25 cellular contexts compared by ENCODE assay signal in genomic region chr1:182877331-182877730, GRCh38.
"Had no signal": no experiment of that assay in that cellular context is flagged by ENCODE, and none has a peak within 500 bp of the region (broad histone marks: within the 10 kb centered on the region; RNA-seq: fewer than 3 reads in every experiment).

No MANE protein-coding gene starts in this region.

- H3K4me3 ChIP-seq: neural progenitor cell, psoas muscle, right atrium auricular region, SJSA1, tibial nerve had no signal

- H3K4me1 Mint-ChIP-seq: endodermal cell, memory B cell, neural progenitor cell had no signal

- H3K27ac Mint-ChIP-seq: activated CD8-positive, alpha-beta memory T cell treated with anti-CD3 and anti-CD28 coated beads, Interleukin-2, amount 10 ng/mL, durations not matched to agents 7 days and 5 days; endodermal cell; memory B cell; natural killer cell; neural progenitor cell; stimulated activated naive B cell treated with anti-CD40 and anti-IgM and Interleukin-4, amounts not matched to agents 10 μg/mL and 1 μg/mL and 100 μg/mL, for 72 hours; T-helper 2 cell treated with Interferon-gamma antibody and Interleukin-4, amounts not matched to agents 5 μg/mL and 100 μg/mL, for 36 hours had no signal

- H3K9ac ChIP-seq: neural progenitor cell, parathyroid adenoma had no signal

- H3K4me1 ChIP-seq: neural progenitor cell, parathyroid adenoma, psoas muscle, right atrium auricular region, SJSA1, tibial nerve had no signal

- H3K9me3 ChIP-seq: psoas muscle, right atrium auricular region, SJSA1, tibial nerve had no signal

- DNase-seq: activated CD4-positive, alpha-beta T cell treated with anti-CD3 and anti-CD28 coated beads for 4 hours; activated CD4-positive, CD25-positive, alpha-beta regulatory T cell; activated CD8-positive, alpha-beta memory T cell treated with anti-CD3 and anti-CD28 coated beads, Interleukin-2, amount 10 ng/mL, durations not matched to agents 7 days and 5 days; activated gamma-delta T cell treated with Interleukin-2 at 50 U/mL for 16 hours; amygdala; caudate nucleus; cortex of kidney; endodermal cell; foreskin fibroblast; head of caudate nucleus; hippocampal formation; kidney; midbrain; natural killer cell; occipital lobe; psoas muscle; stimulated activated naive B cell treated with anti-CD40 and anti-IgM and Interleukin-4, amounts not matched to agents 10 μg/mL and 1 μg/mL and 100 μg/mL, for 72 hours had no signal

- FAIRE-seq: kidney had no signal

- ATAC-seq: activated CD8-positive, alpha-beta memory T cell treated with anti-CD3 and anti-CD28 coated beads, Interleukin-2, amount 10 ng/mL, durations not matched to agents 7 days and 5 days; esophagus mucosa; natural killer cell; psoas muscle had no signal

- H3K9me3 Mint-ChIP-seq: endodermal cell; memory B cell; natural killer cell; neural progenitor cell; stimulated activated naive B cell treated with anti-CD40 and anti-IgM and Interleukin-4, amounts not matched to agents 10 μg/mL and 1 μg/mL and 100 μg/mL, for 72 hours; T-helper 2 cell treated with Interferon-gamma antibody and Interleukin-4, amounts not matched to agents 5 μg/mL and 100 μg/mL, for 36 hours had no signal

- H3K79me2 ChIP-seq: parathyroid adenoma had no signal

- H3K27me3 ChIP-seq: neural progenitor cell, right atrium auricular region, SJSA1, tibial nerve had no signal

- H3K27ac ChIP-seq: neural progenitor cell, parathyroid adenoma, psoas muscle, right atrium auricular region, SJSA1, tibial nerve had no signal

- H3K4me3 Mint-ChIP-seq: activated CD8-positive, alpha-beta memory T cell treated with anti-CD3 and anti-CD28 coated beads, Interleukin-2, amount 10 ng/mL, durations not matched to agents 7 days and 5 days; endodermal cell; memory B cell; natural killer cell; neural progenitor cell; stimulated activated naive B cell treated with anti-CD40 and anti-IgM and Interleukin-4, amounts not matched to agents 10 μg/mL and 1 μg/mL and 100 μg/mL, for 72 hours; T-helper 2 cell treated with Interferon-gamma antibody and Interleukin-4, amounts not matched to agents 5 μg/mL and 100 μg/mL, for 36 hours had no signal

- H3K27me3 Mint-ChIP-seq: activated CD8-positive, alpha-beta memory T cell treated with anti-CD3 and anti-CD28 coated beads, Interleukin-2, amount 10 ng/mL, durations not matched to agents 7 days and 5 days; memory B cell; stimulated activated naive B cell treated with anti-CD40 and anti-IgM and Interleukin-4, amounts not matched to agents 10 μg/mL and 1 μg/mL and 100 μg/mL, for 72 hours had no signal

- H2AFZ ChIP-seq: neural progenitor cell, parathyroid adenoma had no signal

- H3K4me2 ChIP-seq: neural progenitor cell had no signal
